ENCODE assay signal across 8 cellular contexts in genomic region chr12:50504798-50505385, GRCh38. TPM values are rescaled to one million over a fixed set of nuclear protein-coding genes. Genes with fewer than 3 reads are reported as not detected.
A peak's percentile ranks its signal among the peaks of the same experiment; 100 is the strongest.
DNase-seq lines count a peak whose midpoint lies in the region; ATAC-seq, FAIRE-seq and TF ChIP-seq lines count a peak whose summit lies in the region.

Gene DIP2B (plus strand): TSS chr12:50504985. CDS start chr12:50505141, 156 bp downstream.

- H3K9ac ChIP-seq in H1 (replicated peaks in 1 of 4; ENCODE audit: extremely low read depth in 1 of 4, low read depth in 3 of 4, low read length in 3 of 4), result peak within 1 kb of the TSS; percentile 36 to 96 (median 91)
- peak within 1 kb of the TSS; percentile 97 for H3K9ac ChIP-seq in mesenchymal stem cell (ENCODE audit: low read length)

- H3K14ac ChIP-seq in H1 (ENCODE audit: insufficient read length) (no peak within 1 kb of the TSS), mesenchymal stem cell (ENCODE audit: low read length in 2 of 2) (peak within 1 kb of the TSS in 1 of 2 experiments; percentile 90)

- peak; percentile 89 for FAIRE-seq in HTR-8/SVneo (lab: Jason Lieb, UNC)
- FAIRE-seq in H1 (lab: Jason Lieb, UNC), result no peak

- H4K91ac ChIP-seq in H1 (replicated peaks; ENCODE audit: insufficient read length, low read length) (no peak within 1 kb of the TSS), mesenchymal stem cell (ENCODE audit: low read length) (peak within 1 kb of the TSS; percentile 78)

- H3K27ac ChIP-seq in H1 (ENCODE audit: low read depth, low read length) (peak within 1 kb of the TSS; percentile 84), mesenchymal stem cell (ENCODE audit: low read length, poor library complexity, severe bottlenecking) (peak within 1 kb of the TSS; percentile 1)

- no peak within 1 kb of the TSS for H2BK20ac ChIP-seq in H1 (ENCODE audit: low read length)

- H2AK5ac ChIP-seq in H1 (ENCODE audit: low read depth, low read length) (no peak within 1 kb of the TSS), mesenchymal stem cell (ENCODE audit: low read length, severe bottlenecking) (no peak within 1 kb of the TSS)

- peak; percentile 73 for DNase-seq in COLO829 (ENCODE audit: low spot score)
- peak; percentile 86 for DNase-seq in HTR-8/SVneo (ENCODE audit: insufficient read length, low spot score)
- peak; percentile 83 to 89 for DNase-seq in NOMO-1 (lab: John Stamatoyannopoulos, UW; ENCODE audit: unreplicated experiment in 2 of 2)
- peak; percentile 85 to 96 (median 89) for DNase-seq in activated CD8-positive, alpha-beta memory T cell treated with anti-CD3 and anti-CD28 coated beads for 48 hours (ENCODE audit: low read depth in 2 of 3, low spot score in 2 of 3)
- DNase-seq in H1 (ENCODE audit: low read depth in 1 of 2, low spot score in 2 of 2), result peak; percentile 61 to 98
- peak; percentile 90 for DNase-seq in mesenchymal stem cell
- DNase-seq in stimulated activated CD8-positive, alpha-beta memory T cell treated with anti-CD3 and anti-CD28 coated beads, Interleukin-12 subunit alpha, Interleukin-12 subunit beta, amount 100 ng/mL, for 24 hours (ENCODE audit: extremely low read depth), result peak; percentile 92

- H2BK5ac ChIP-seq in H1 (ENCODE audit: low read depth, low read length), result peak within 1 kb of the TSS; percentile 87
- no peak within 1 kb of the TSS for H2BK5ac ChIP-seq in mesenchymal stem cell (ENCODE audit: low read depth, low read length, poor library complexity, severe bottlenecking)

- H3K79me1 ChIP-seq in H1 (ENCODE audit: low read depth, low read length) (peaks cover 6% of the 10 kb centered on the region; the same call in 1 of the 2 replicates), mesenchymal stem cell (replicated peaks; ENCODE audit: low read length, poor library complexity, severe bottlenecking) (no peaks in the 10 kb centered on the region)

- H3K27me3 ChIP-seq in H1 (replicated peaks in 1 of 4; ENCODE audit: control insufficient read depth in 3 of 4, extremely low read depth in 1 of 4, insufficient read depth in 3 of 4, low read length in 3 of 4), result no peaks in the 10 kb centered on the region
- H3K27me3 ChIP-seq in mesenchymal stem cell (ENCODE audit: control insufficient read depth in 1 of 2, insufficient read depth in 1 of 2, low read length in 2 of 2), result no peaks in the 10 kb centered on the region

- peak within 1 kb of the TSS; percentile 72 for H4K5ac ChIP-seq in H1 (ENCODE audit: insufficient read length, low read depth, low read length)

- H4K8ac ChIP-seq in H1 (ENCODE audit: extremely low read depth, insufficient read depth, low read length) (peak within 1 kb of the TSS; percentile 87; the same call in 1 of the 2 replicates), mesenchymal stem cell (ENCODE audit: low read length) (peak within 1 kb of the TSS; percentile 75)

- peaks cover 8% of the 10 kb centered on the region; the same call in 1 of the 2 replicates for H3K23me2 ChIP-seq in H1 (ENCODE audit: low read depth, low read length)

- peak; percentile 62 for ATAC-seq in GM21360 (IDR thresholded peaks at IDR 0.05; ENCODE audit: unreplicated experiment)

- POLR2A ChIA-PET in H1 (lab: Charles Lee; ENCODE audit: partially characterized antibody), result interaction anchor here (0.6 to 2.2 kb wide), 24 partner anchors 10 to 310 kb away, joined by 3 to 11 read pairs (median 3); partner anchors contain the start of gene ATF1

- H4K20me1 ChIP-seq in H1 (replicated peaks in 1 of 2; ENCODE audit: control insufficient read depth in 1 of 2, insufficient read depth in 2 of 2, low read length in 2 of 2), result peaks cover 3 to 4% of the 10 kb centered on the region in 2 experiments

- TF ChIP-seq RAD21 in H1 (IDR thresholded peaks at IDR 0.05 in 1 of 2, conservative IDR thresholded peaks at IDR 0.05 in 1 of 2; ENCODE audit: low read depth in 2 of 2, low read length in 2 of 2), result peak; percentile 97

- peak; percentile 36 to 66 for TF ChIP-seq POLR2A in H1 (IDR thresholded peaks at IDR 0.05; ENCODE audit: control extremely low read depth in 1 of 2, low read depth in 2 of 2, low read length in 2 of 2)

- H3K4me1 ChIP-seq in H1 (replicated peaks in 1 of 4; ENCODE audit: control insufficient read depth in 3 of 4, insufficient read depth in 4 of 4, low read length in 3 of 4), result peaks cover 0 to 4% (median 2%) of the 10 kb centered on the region in 4 experiments; a peak in 3 of 7 replicates
- peaks cover 3% of the 10 kb centered on the region for H3K4me1 ChIP-seq in mesenchymal stem cell (ENCODE audit: control insufficient read depth, insufficient read depth, low read depth, low read length)

- H3K23ac ChIP-seq in H1 (ENCODE audit: insufficient read length), result no peak within 1 kb of the TSS
- H3K23ac ChIP-seq in mesenchymal stem cell (ENCODE audit: low read length in 2 of 2), result no peak within 1 kb of the TSS

- H2BK12ac ChIP-seq in H1 (ENCODE audit: low read depth, low read length) (no peak within 1 kb of the TSS), mesenchymal stem cell (ENCODE audit: low read length in 2 of 2) (peak within 1 kb of the TSS in 1 of 2 experiments; percentile 61)

- TF ChIP-seq EP300 in H1 (IDR thresholded peaks at IDR 0.05; ENCODE audit: borderline replicate concordance in 1 of 2, low read depth in 2 of 2, low read length in 2 of 2), result peak in 1 of 2 experiments; percentile 80; a peak in 1 of 3 replicates

- H3K18ac ChIP-seq in H1 (ENCODE audit: extremely low read depth, low read length), result peak within 1 kb of the TSS; percentile 85
- peak within 1 kb of the TSS; percentile 90 to 92 for H3K18ac ChIP-seq in mesenchymal stem cell (ENCODE audit: low read depth in 1 of 2, low read length in 2 of 2)

- peak within 1 kb of the TSS; percentile 88 for H3K56ac ChIP-seq in H1 (replicated peaks; ENCODE audit: insufficient read length, low read depth, low read length)

- 3% methylated on average over 43 of the region's 68 CpGs; no CpG with 5 or more reads in 1 of the 2 experiments for WGBS in H1 (ENCODE audit: extremely low coverage in 1 of 2, insufficient coverage in 1 of 2, insufficient read length in 1 of 2, insufficient replicate concordance in 2 of 2, low coverage in 1 of 2, low lambda C conversion rate in 2 of 2, missing lambda C conversion rate in 1 of 2), 2 experiments
- WGBS in mesenchymal stem cell, result under 1% methylated on average over 35 of the region's 68 CpGs

- peaks cover 21 to 47% of the 10 kb centered on the region in 2 experiments for H3K79me2 ChIP-seq in H1 (ENCODE audit: control insufficient read depth in 1 of 2, insufficient read depth in 2 of 2, low read length in 2 of 2)

- H3K36me3 ChIP-seq in H1 (ENCODE audit: control insufficient read depth in 2 of 4, insufficient read depth in 4 of 4, low read length in 3 of 4) (no peaks in the 10 kb centered on the region), mesenchymal stem cell (ENCODE audit: control insufficient read depth in 1 of 2, insufficient read depth in 2 of 2, low read depth in 1 of 2, low read length in 2 of 2) (peaks cover 0 to 3% of the 10 kb centered on the region in 2 experiments)

- H2BK15ac ChIP-seq in H1 (ENCODE audit: low read length) (0 out of 2 replicates have a peak within 1 kb of the TSS, but pooled peaks have one; percentile 88), mesenchymal stem cell (ENCODE audit: low read depth, poor library complexity, severe bottlenecking) (peak within 1 kb of the TSS; percentile 94)

- CTCF ChIA-PET in H1 (lab: Charles Lee; ENCODE audit: partially characterized antibody), result interaction anchor here (0.6 to 7.6 kb wide), 39 partner anchors 8 to 259 kb away, joined by 3 to 99 read pairs (median 4); partner anchors contain the start of gene ATF1

- H3K4me3 ChIP-seq in H1 (ENCODE audit: extremely low read depth in 1 of 4, insufficient read depth in 2 of 4, low read depth in 3 of 4, low read length in 4 of 4) (peak within 1 kb of the TSS; percentile 46 to 94 (median 92)), mesenchymal stem cell (ENCODE audit: insufficient read depth in 1 of 2, low read depth in 1 of 2, low read length in 2 of 2) (peak within 1 kb of the TSS; percentile 91 to 94)

- H3K4ac ChIP-seq in H1 (replicated peaks; ENCODE audit: insufficient read length, low read depth, low read length) (no peak within 1 kb of the TSS), mesenchymal stem cell (ENCODE audit: low read depth in 1 of 2, low read length in 2 of 2) (peak within 1 kb of the TSS; percentile 70 to 77)

- peak within 1 kb of the TSS; percentile 96 for H2AFZ ChIP-seq in H1 (ENCODE audit: low read length)
- peak within 1 kb of the TSS; percentile 64 for H2AFZ ChIP-seq in mesenchymal stem cell (ENCODE audit: low read depth, low read length)

- H2BK120ac ChIP-seq in H1 (replicated peaks; ENCODE audit: low read depth, low read length) (no peak within 1 kb of the TSS), mesenchymal stem cell (ENCODE audit: low read depth, low read length) (peak within 1 kb of the TSS; percentile 64)

- H3K4me2 ChIP-seq in H1 (ENCODE audit: insufficient read depth in 1 of 2, low read depth in 2 of 2, low read length in 2 of 2) (peak within 1 kb of the TSS; percentile 74 to 87), mesenchymal stem cell (ENCODE audit: low read length, poor library complexity, severe bottlenecking) (peak within 1 kb of the TSS; percentile 87)

- TF ChIP-seq CTCF in H1 (IDR thresholded peaks at IDR 0.05; ENCODE audit: control extremely low read depth in 1 of 3, insufficient read depth in 1 of 3, low read depth in 1 of 3, low read length in 3 of 3), result peak; percentile 85 to 99 (median 93)

- peaks cover 1 to 5% of the 10 kb centered on the region in 2 experiments; a peak in 1 of 4 replicates for H3K9me3 ChIP-seq in H1 (ENCODE audit: insufficient read depth in 2 of 2, low read depth in 1 of 2, low read length in 1 of 2)
- no peaks in the 10 kb centered on the region for H3K9me3 ChIP-seq in mesenchymal stem cell (ENCODE audit: control insufficient read depth, low read length)

TF ChIP-seq in H1, 55 proteins besides CTCF, POLR2A, EP300 and RAD21 (continues in another document):
- no peak for TF ChIP-seq BRCA1 (IDR thresholded peaks at IDR 0.05; ENCODE audit: low read depth, low read length)
- no peak for TF ChIP-seq CEBPB (IDR thresholded peaks at IDR 0.05; ENCODE audit: low read depth, low read length)
- TF ChIP-seq TBP (IDR thresholded peaks at IDR 0.05; ENCODE audit: low read depth, low read length), result peak; percentile 47; the same call in 1 of the 2 replicates
- peak; percentile 94; the same call in 1 of the 2 replicates for TF ChIP-seq RBBP5 (IDR thresholded peaks at IDR 0.05; ENCODE audit: borderline replicate concordance, low read depth, low read length)

RNA-seq across cellular contexts. Expression of gene DIP2B, which starts in this region (rescaled TPM):
- total RNA-seq in H1 (2021; fragmentation: NEBNext Ultra II Directional; extraction: Animal tissue kit (Norgen Biotek cat#: 25700)), result 26.8 and 29.6 TPM in 2 replicates
- polyA plus RNA-seq in H1 (2011; rRNA removed), result 10.3 and 11.1 TPM in 2 replicates
- 13.1 TPM for polyA plus RNA-seq in H1 (2011; cell fraction: cytosol; rRNA removed)
- 20.8 TPM for polyA plus RNA-seq in H1 (2011; cell fraction: nucleus; rRNA removed)
- 10.1 to 14.1 TPM (median 12.7 TPM) in 4 replicates for polyA plus RNA-seq in H1 (2012, experiment 1 of 2)
- polyA plus RNA-seq in H1 (2012, experiment 2 of 2), result 1.1 TPM
- 8.3 TPM for polyA plus RNA-seq in H1 (2013, experiment 1 of 2)
- 7.7 TPM for polyA plus RNA-seq in H1 (2013, experiment 2 of 2)
- polyA minus RNA-seq in H1 (2011; rRNA and poly(A)+ RNA removed), result 55.8 and 63.9 TPM in 2 replicates
- 23.8 TPM for polyA minus RNA-seq in H1 (2011; cell fraction: cytosol; rRNA and poly(A)+ RNA removed)
- 33.5 TPM for polyA minus RNA-seq in H1 (2011; cell fraction: nucleus; rRNA and poly(A)+ RNA removed)
- 8.0 TPM for polyA plus RNA-seq in mesenchymal stem cell (2013, experiment 1 of 2)
- polyA plus RNA-seq in mesenchymal stem cell (2013, experiment 2 of 2), result 7.7 TPM

Comparison
In these comparisons a context has a peak if more than half of its experiments do, and no peak if none do; other contexts are left out.
1. Peak in every context shown above with its lines: DNase-seq, ATAC-seq, H3K4me3 ChIP-seq and H3K27ac ChIP-seq.